Comparison of ENCODE assay signal across 1 cellular context in genomic region chr1:24500448-24501048, GRCh38.
TF ChIP-seq lines count a peak whose summit lies in the region.

No MANE protein-coding gene starts in this region.

TF ChIP-seq in GM23338, 12 proteins besides CTCF, POLR2A, EP300 and RAD21 (continued from another document):
- no peak for TF ChIP-seq REST (IDR thresholded peaks at IDR 0.05; ENCODE audit: unreplicated experiment)
- TF ChIP-seq POLR2AphosphoS5 (IDR thresholded peaks at IDR 0.05; ENCODE audit: low read depth), result no peak
- no peak for TF ChIP-seq STAT1 (IDR thresholded peaks at IDR 0.05; ENCODE audit: unreplicated experiment)
- no peak for TF ChIP-seq ZNF462 (CRISPR knock-in tag; IDR thresholded peaks at IDR 0.05)
- no peak for TF ChIP-seq EZH2 (IDR thresholded peaks at IDR 0.05; ENCODE audit: low read depth, unreplicated experiment)
- no peak for TF ChIP-seq EZH2phosphoT487 (IDR thresholded peaks at IDR 0.05; ENCODE audit: unreplicated experiment)
- TF ChIP-seq ETS1 (IDR thresholded peaks at IDR 0.05), result no peak
- no peak for TF ChIP-seq NANOG (IDR thresholded peaks at IDR 0.05; ENCODE audit: borderline replicate concordance)
- no peak for TF ChIP-seq ZNF331 (CRISPR knock-in tag; IDR thresholded peaks at IDR 0.05; ENCODE audit: low read depth)
- TF ChIP-seq ZNF114 (CRISPR knock-in tag; IDR thresholded peaks at IDR 0.05), result no peak
TF ChIP-seq in GM23338: peak in this region for 0.
